8 cellular contexts compared by ENCODE assay signal in genomic region chr4:113761682-113762060, GRCh38. TPM values are rescaled to one million over a fixed set of nuclear protein-coding genes. Genes with fewer than 3 reads are reported as not detected.
DNase-seq lines count a peak whose midpoint lies in the region; ATAC-seq and TF ChIP-seq lines count a peak whose summit lies in the region.

CAMK2D (minus strand) TSS chr4:113761738; CDS start chr4:113761068, 670 bp downstream.

- H3K4me3 ChIP-seq in coronary artery: peak within 1 kb of the TSS; percentile 88

- peak within 1 kb of the TSS; percentile 97 for H3K4me3 Mint-ChIP-seq in activated CD4-positive, alpha-beta T cell treated with anti-CD3 and anti-CD28 coated beads for 36 hours

- H3K27me3 Mint-ChIP-seq in activated CD4-positive, alpha-beta T cell treated with anti-CD3 and anti-CD28 coated beads for 36 hours: no peaks in the 10 kb centered on the region

- TF ChIP-seq CTCF in coronary artery (IDR thresholded peaks at IDR 0.05): peak; percentile 49

- peak within 1 kb of the TSS; percentile 98 for H3K27ac Mint-ChIP-seq in activated CD4-positive, alpha-beta T cell treated with anti-CD3 and anti-CD28 coated beads for 36 hours

- ATAC-seq in GM18870 (IDR thresholded peaks at IDR 0.05; ENCODE audit: unreplicated experiment) (peak; percentile 42), HG03159 (IDR thresholded peaks at IDR 0.05; ENCODE audit: unreplicated experiment) (peak; percentile 33), left colon (peak; percentile 76)
- peak; percentile 62 for ATAC-seq in activated CD4-positive, alpha-beta T cell treated with anti-CD3 and anti-CD28 coated beads for 36 hours

- peaks cover 46% of the 10 kb centered on the region for H3K4me1 Mint-ChIP-seq in activated CD4-positive, alpha-beta T cell treated with anti-CD3 and anti-CD28 coated beads for 36 hours

- H3K36me3 Mint-ChIP-seq in activated CD4-positive, alpha-beta T cell treated with anti-CD3 and anti-CD28 coated beads for 36 hours (ENCODE audit: low read depth): peaks cover 31% of the 10 kb centered on the region

- POLR2A ChIA-PET in activated CD4-positive, alpha-beta T cell treated with anti-CD3 and anti-CD28 coated beads for 36 hours (lab: Charles Lee): interaction anchor here (1.0 to 1.5 kb wide), 3 partner anchors 77 to 221 kb away, joined by 3 to 5 read pairs (median 4); no protein-coding TSS in a partner anchor

- peak within 1 kb of the TSS; percentile 92 to 98 for H3K27ac ChIP-seq in coronary artery

- H3K9me3 Mint-ChIP-seq in activated CD4-positive, alpha-beta T cell treated with anti-CD3 and anti-CD28 coated beads for 36 hours (ENCODE audit: low read depth): no peaks in the 10 kb centered on the region

- CTCF ChIA-PET in activated CD4-positive, alpha-beta T cell treated with anti-CD3 and anti-CD28 coated beads for 36 hours (lab: Charles Lee): interaction anchor here (0.5 to 2.0 kb wide), 5 partner anchors 19 to 480 kb away, joined by 3 to 4 read pairs (median 3); no protein-coding TSS in a partner anchor

- intact Hi-C loops in activated CD4-positive, alpha-beta T cell treated with anti-CD3 and anti-CD28 coated beads for 36 hours (cut with DNase I, micrococcal nuclease): loop anchor here (1.0 to 10.0 kb wide), 21 partner anchors 31 to 1477 kb away; partner anchors contain the start of genes LARP7 (in 1 of the 2), TIFA (in 1 of the 2) and ZGRF1 (in 1 of the 2)
- intact Hi-C loops in left colon (cut with DNase I, micrococcal nuclease): loop anchor here in 1 of 2 donors (5.0 kb wide), 1 partner anchor 214 kb away; no protein-coding TSS in a partner anchor

- DNase-seq in AG08396 (ENCODE audit: low spot score) (peak; percentile 59), NCI-H345 (lab: John Stamatoyannopoulos, UW) (peak; percentile 87), coronary artery (ENCODE audit: low spot score) (peak; percentile 92), left colon (peak; percentile 89 to 95)
- DNase-seq in activated CD4-positive, alpha-beta T cell treated with anti-CD3 and anti-CD28 coated beads for 36 hours: peak; percentile 93
- DNase-seq in stimulated activated CD4-positive, alpha-beta T cell treated with anti-CD3 and anti-CD28 coated beads, Interleukin-1b, Interleukin-23, amount 100 ng/mL, for 4 hours (ENCODE audit: low read depth in 2 of 2): peak; percentile 79 to 83

RNA-seq across cellular contexts. Expression of gene CAMK2D, which starts in this region (rescaled TPM):
- total RNA-seq in activated CD4-positive, alpha-beta T cell treated with anti-CD3 and anti-CD28 coated beads for 36 hours: 10 to 100 TPM; 70.3 to 71.3 TPM
- 10 to 100 TPM; 86.6 to 87.3 TPM for total RNA-seq in left colon

Comparison
In these comparisons a context has a peak if more than half of its experiments do, and no peak if none do; other contexts are left out.
1. Peak in every context shown above with its lines: DNase-seq, ATAC-seq, H3K4me3 ChIP-seq and H3K27ac ChIP-seq.